Comparison of ENCODE assay signal across 19 cellular contexts in genomic region chr2:233831861-233832260, GRCh38. TPM values are rescaled to one million over a fixed set of nuclear protein-coding genes. Genes with fewer than 3 reads are reported as not detected.
DNase-seq lines count a peak whose midpoint lies in the region; ATAC-seq, FAIRE-seq and TF ChIP-seq lines count a peak whose summit lies in the region.
"Had no signal": no experiment of that assay in that cellular context is flagged by ENCODE, and none has a peak within 500 bp of the region (broad histone marks: within the 10 kb centered on the region; RNA-seq: fewer than 3 reads in every experiment).

No MANE protein-coding gene starts in this region.

- intact Hi-C loops in IMR-90 (cut with micrococcal nuclease) (loop anchor here (1.0 kb wide), 1 partner anchor 383 kb away; no protein-coding TSS in a partner anchor), K562 (cut with micrococcal nuclease) (no loop called here), sigmoid colon (cut with DNase I) (no loop called here)

- 95% methylated on average over 4 of the region's 6 CpGs; no CpG with 5 or more reads in 1 of the 2 experiments for whole genome bisulfite sequencing in IMR-90 (ENCODE audit: extremely low coverage in 2 of 2, insufficient read length in 1 of 2), 2 experiments
- 81% methylated on average over 5 of the region's 6 CpGs for WGBS in K562 (ENCODE audit: insufficient coverage, low coverage, missing lambda C conversion rate)
- WGBS in sigmoid colon, 2 donors = 98% methylated on average over 6 of the region's 6 CpGs

- no peak overlapping the region for H2AK9ac ChIP-seq in IMR-90 (replicated peaks; ENCODE audit: low read depth, low read length, poor library complexity)

- FAIRE-seq in K562 (lab: Jason Lieb, UNC) = no peak
- FAIRE-seq: GM12892, GM19239 had no signal

- TF ChIP-seq POLR2A in IMR-90 (IDR thresholded peaks at IDR 0.05; ENCODE audit: low read depth, low read length) (no peak), K562 (conservative IDR thresholded peaks at IDR 0.05) (no peak), sigmoid colon (IDR thresholded peaks at IDR 0.05) (no peak)

- H3K9me3 ChIP-seq in IMR-90 (ENCODE audit: control insufficient read depth, insufficient read depth, low read length) (no peaks in the 10 kb centered on the region), K562 (replicated peaks; ENCODE audit: control insufficient read depth, insufficient read depth, low read depth, low read length) (no peaks in the 10 kb centered on the region), sigmoid colon (no peaks in the 10 kb centered on the region)
- H3K9me3 ChIP-seq: MG63 had no signal

- TF ChIP-seq RAD21 in IMR-90 (IDR thresholded peaks at IDR 0.05; ENCODE audit: low read length) (no peak), K562 (CRISPR knock-in tag; conservative IDR thresholded peaks at IDR 0.05 in 1 of 2, IDR thresholded peaks at IDR 0.05 in 1 of 2) (no peak)

- H4K8ac ChIP-seq in IMR-90 (ENCODE audit: low read depth in 2 of 2, low read length in 2 of 2) = 0 out of 4 replicates have a peak overlapping the region, but pooled peaks of 1 of the 2 experiments have one; percentile 6

- no peak for TF ChIP-seq CTCF in IMR-90 (conservative IDR thresholded peaks at IDR 0.05; ENCODE audit: low read depth, low read length)
- no peak for TF ChIP-seq CTCF in K562 (IDR thresholded peaks at IDR 0.05 in 2 of 3, conservative IDR thresholded peaks at IDR 0.05 in 1 of 3; ENCODE audit: insufficient read depth in 2 of 3, low read depth in 1 of 3, low read length in 3 of 3)
- TF ChIP-seq CTCF in sigmoid colon (IDR thresholded peaks at IDR 0.05) = no peak

- H2BK15ac ChIP-seq in IMR-90 (ENCODE audit: low read depth, low read length) = no peak overlapping the region

- H3K4me1 ChIP-seq in IMR-90 (ENCODE audit: control insufficient read depth, insufficient read depth, low read length) = peaks cover 3% of the 10 kb centered on the region
- peaks cover 0 to 5% of the 10 kb centered on the region in 2 experiments; a peak in 2 of 5 replicates for H3K4me1 ChIP-seq in K562 (replicated peaks in 1 of 2; ENCODE audit: control insufficient read depth in 2 of 2, insufficient read depth in 2 of 2, low read length in 2 of 2)
- H3K4me1 ChIP-seq in sigmoid colon = no peaks in the 10 kb centered on the region

- H3K4me2 ChIP-seq in IMR-90 (ENCODE audit: low read depth, low read length) = no peak overlapping the region
- no peak overlapping the region for H3K4me2 ChIP-seq in K562 (ENCODE audit: insufficient read depth, low read length)
- H3K4me2 ChIP-seq: KMS-11 had no signal

- H2BK5ac ChIP-seq in IMR-90 (ENCODE audit: low read depth, low read length, poor library complexity, severe bottlenecking) = no peak overlapping the region

- H3K79me1 ChIP-seq in IMR-90 (ENCODE audit: low read depth in 1 of 2, low read length in 2 of 2) = peaks cover 14 to 32% of the 10 kb centered on the region in 2 experiments

- no peak overlapping the region for H2BK120ac ChIP-seq in IMR-90 (ENCODE audit: low read depth, low read length)

- no peak overlapping the region for H3K18ac ChIP-seq in IMR-90 (ENCODE audit: low read depth, low read length)

- H4K20me1 ChIP-seq in IMR-90 (ENCODE audit: insufficient read depth, low read length) (no peaks in the 10 kb centered on the region), K562 (replicated peaks; ENCODE audit: control insufficient read depth, insufficient read depth, low read length) (no peaks in the 10 kb centered on the region; the same call in 1 of the 2 replicates)

- no peak overlapping the region for H4K91ac ChIP-seq in IMR-90 (ENCODE audit: insufficient read depth, low read depth, low read length)

- H3K79me2 ChIP-seq in K562 (ENCODE audit: control insufficient read depth, insufficient read depth, low read length) = no peaks in the 10 kb centered on the region

- DNase-seq in activated T-cell treated with anti-CD3 and anti-CD28 coated beads, Interleukin-2, amount 50 U/mL, for 24 hours = peak; percentile 7
- DNase-seq in activated T-cell treated with anti-CD3 and anti-CD28 coated beads, Interleukin-2, amount 50 U/mL, for 4 hours = no peak
- DNase-seq in IMR-90 = no peak
- DNase-seq in K562 (ENCODE audit: extremely low read depth in 1 of 4, low spot score in 3 of 4) = no peak
- DNase-seq in sigmoid colon = peak; percentile 14
- DNase-seq in DMS 273 (lab: John Stamatoyannopoulos, UW; ENCODE audit: unreplicated experiment) = no peak
- no peak for DNase-seq in SKM-1 treated with dmso at 0.1 percent for 144 hours (lab: John Stamatoyannopoulos, UW; ENCODE audit: unreplicated experiment)
- DNase-seq: DND-41; GDM1; NCI-H1694 treated with DMSO at 0.1 percent for 48 hours; NK-92 treated with Interleukin-12 subunit alpha and Interleukin-12 subunit beta, amount 100 ng/mL, for 24 hours had no signal

- in situ Hi-C loops in IMR-90 (cut with MboI; ENCODE audit: low sequenced_read_pairs) = loop anchor here (25.0 kb wide), 1 partner anchor 370 kb away; no protein-coding TSS in a partner anchor
- in situ Hi-C loops in K562 (cut with MboI) = no loop called here

- no peaks in the 10 kb centered on the region for H3K4me1 Mint-ChIP-seq in activated T-cell treated with anti-CD3 and anti-CD28 coated beads, Interleukin-2, amount 50 U/mL, for 24 hours (ENCODE audit: low read depth)
- no peaks in the 10 kb centered on the region for H3K4me1 Mint-ChIP-seq in activated T-cell treated with anti-CD3 and anti-CD28 coated beads, Interleukin-2, amount 50 U/mL, for 4 hours (ENCODE audit: low read depth)

- H3K4ac ChIP-seq in IMR-90 (ENCODE audit: low read depth, low read length) = no peak overlapping the region

- H2AFZ ChIP-seq in IMR-90 (replicated peaks; ENCODE audit: low read length, poor library complexity) = no peak overlapping the region
- H2AFZ ChIP-seq in K562 (ENCODE audit: low read depth, low read length) = no peak overlapping the region

- H3K27me3 Mint-ChIP-seq in activated T-cell treated with anti-CD3 and anti-CD28 coated beads, Interleukin-2, amount 50 U/mL, for 24 hours = no peaks in the 10 kb centered on the region
- H3K27me3 Mint-ChIP-seq in activated T-cell treated with anti-CD3 and anti-CD28 coated beads, Interleukin-2, amount 50 U/mL, for 4 hours (ENCODE audit: low read depth) = no peaks in the 10 kb centered on the region
- H3K27me3 Mint-ChIP-seq: CD4-positive, alpha-beta T cell had no signal

- ATAC-seq in activated T-cell treated with anti-CD3 and anti-CD28 coated beads, Interleukin-2, amount 50 U/mL, for 4 hours = no peak
- ATAC-seq in IMR-90 (ENCODE audit: low read depth) (no peak), K562 (no peak), GM19463 (IDR thresholded peaks at IDR 0.05; ENCODE audit: unreplicated experiment) (no peak)
- ATAC-seq: Right ventricle myocardium inferior had no signal

- peaks cover 31% of the 10 kb centered on the region for H3K36me3 Mint-ChIP-seq in activated T-cell treated with anti-CD3 and anti-CD28 coated beads, Interleukin-2, amount 50 U/mL, for 24 hours (ENCODE audit: low read depth)
- H3K36me3 Mint-ChIP-seq in activated T-cell treated with anti-CD3 and anti-CD28 coated beads, Interleukin-2, amount 50 U/mL, for 4 hours (ENCODE audit: insufficient read depth) = no peaks in the 10 kb centered on the region

- H3K36me3 ChIP-seq in IMR-90 (ENCODE audit: control insufficient read depth, insufficient read depth, low read length) (no peaks in the 10 kb centered on the region; the same call in 1 of the 2 replicates), K562 (ENCODE audit: control insufficient read depth, insufficient read depth, low read length) (peaks cover 30% of the 10 kb centered on the region; the same call in 2 of the 3 replicates), sigmoid colon (no peaks in the 10 kb centered on the region)

- H3K9me3 Mint-ChIP-seq in activated T-cell treated with anti-CD3 and anti-CD28 coated beads, Interleukin-2, amount 50 U/mL, for 24 hours = no peaks in the 10 kb centered on the region
- no peaks in the 10 kb centered on the region for H3K9me3 Mint-ChIP-seq in activated T-cell treated with anti-CD3 and anti-CD28 coated beads, Interleukin-2, amount 50 U/mL, for 4 hours
- H3K9me3 Mint-ChIP-seq: CD4-positive, alpha-beta T cell had no signal

- H3K9me1 ChIP-seq in IMR-90 (ENCODE audit: insufficient read depth, low read length) = no peaks in the 10 kb centered on the region
- H3K9me1 ChIP-seq in K562 (ENCODE audit: control insufficient read depth, insufficient read depth, low read length) = no peaks in the 10 kb centered on the region

- no TSS peak for BruUV-seq in IMR-90 (replicated peaks; lab: Mats Ljungman, UMichigan)
- BruUV-seq in K562 (replicated peaks; lab: Mats Ljungman, UMichigan) = no TSS peak

- no peak overlapping the region for H3K4me3 Mint-ChIP-seq in activated T-cell treated with anti-CD3 and anti-CD28 coated beads, Interleukin-2, amount 50 U/mL, for 24 hours
- H3K4me3 Mint-ChIP-seq in activated T-cell treated with anti-CD3 and anti-CD28 coated beads, Interleukin-2, amount 50 U/mL, for 4 hours = no peak overlapping the region
- H3K4me3 Mint-ChIP-seq: CD4-positive, alpha-beta T cell had no signal

- H4K5ac ChIP-seq in IMR-90 (ENCODE audit: low read depth, low read length) = no peak overlapping the region

- H3K9ac ChIP-seq in IMR-90 (ENCODE audit: low read depth, low read length) (no peak overlapping the region), K562 (ENCODE audit: insufficient read depth in 1 of 2, low read depth in 2 of 2, low read length in 2 of 2) (no peak overlapping the region)
- H3K9ac ChIP-seq: KMS-11 had no signal

- H3K27me3 ChIP-seq in IMR-90 (ENCODE audit: control insufficient read depth, insufficient read depth, low read length) (no peaks in the 10 kb centered on the region), K562 (ENCODE audit: control insufficient read depth in 2 of 2, insufficient read depth in 2 of 2, low read length in 2 of 2) (no peaks in the 10 kb centered on the region), sigmoid colon (no peaks in the 10 kb centered on the region)
- H3K27me3 ChIP-seq: MG63 had no signal

- no peak overlapping the region for H3K56ac ChIP-seq in IMR-90 (ENCODE audit: extremely low read depth, insufficient read depth, low read length)

- peak overlapping the region; percentile 23; the same call in 1 of the 2 replicates for H2AK5ac ChIP-seq in IMR-90 (ENCODE audit: low read depth, low read length)

- H3K4me3 ChIP-seq in IMR-90 (ENCODE audit: insufficient read depth, low read depth, low read length) (no peak overlapping the region), K562 (no peak overlapping the region), sigmoid colon (no peak overlapping the region)
- H3K4me3 ChIP-seq: MG63 had no signal

- dilution Hi-C loops in IMR-90 (cut with HindIII; ENCODE audit: low sequenced_read_pairs, unreplicated experiment) = no loop called here

- H3K27ac ChIP-seq in IMR-90 (ENCODE audit: insufficient read depth, low read length) (no peak overlapping the region), K562 (ENCODE audit: extremely low read depth, low read depth, low read length) (no peak overlapping the region), sigmoid colon (no peak overlapping the region)
- H3K27ac ChIP-seq: KMS-11 had no signal

- TF ChIP-seq EP300 in K562 (IDR thresholded peaks at IDR 0.05; ENCODE audit: low read length) (no peak), sigmoid colon (IDR thresholded peaks at IDR 0.05) (no peak)

- no peak overlapping the region for H2BK20ac ChIP-seq in IMR-90 (ENCODE audit: low read depth, low read length)

- no peak overlapping the region for H3K23ac ChIP-seq in IMR-90 (ENCODE audit: low read depth, low read length)

- CTCF ChIA-PET in IMR-90 (lab: Yijun Ruan, JAX) = no interaction called here
- CTCF ChIA-PET in K562 (lab: Yijun Ruan, JAX; ENCODE audit: low intra/inter-chr PET ratio) = no interaction called here

- POLR2A ChIA-PET in IMR-90 (lab: Charles Lee; ENCODE audit: unreplicated experiment) (no interaction called here), K562 (lab: Yijun Ruan, JAX) (interaction anchor here (1.1 to 1.3 kb wide), 3 partner anchors 10 to 21 kb away, joined by 4 to 6 read pairs (median 4); no protein-coding TSS in a partner anchor)

- no peak overlapping the region for H3K27ac Mint-ChIP-seq in activated T-cell treated with anti-CD3 and anti-CD28 coated beads, Interleukin-2, amount 50 U/mL, for 24 hours
- H3K27ac Mint-ChIP-seq: CD4-positive, alpha-beta T cell had no signal

- H3K14ac ChIP-seq in IMR-90 (replicated peaks; ENCODE audit: low read depth, low read length) = no peak overlapping the region

RNA-seq across cellular contexts. Expression of gene HJURP, which starts 22.5 kb away (rescaled TPM):
- total RNA-seq in activated T-cell treated with anti-CD3 and anti-CD28 coated beads, Interleukin-2, amount 50 U/mL, for 4 hours = 1 to 10 TPM; 4.3 to 6.2 (median 5.8) TPM
- 22.6 and 24.2 TPM in 2 replicates for total RNA-seq in IMR-90 (2012; rRNA removed)
- polyA plus RNA-seq in IMR-90 (2012; rRNA removed) = 26.5 and 27.1 TPM in 2 replicates
- polyA plus RNA-seq in IMR-90 (2012; cell fraction: cytosol; rRNA removed) = 10.1 and 24.7 TPM in 2 replicates
- 45.6 and 52.0 TPM in 2 replicates for polyA plus RNA-seq in IMR-90 (2012; cell fraction: nucleus; rRNA removed; ENCODE audit: low replicate concordance)
- 96.3 and 133 TPM in 2 replicates for total RNA-seq in K562 (2011; cell fraction: chromatin; rRNA removed; ENCODE audit: low replicate concordance)
- 51.0 and 52.1 TPM in 2 replicates for total RNA-seq in K562 (2011; cell fraction: nucleolus; rRNA removed)
- total RNA-seq in K562 (2011; cell fraction: nucleoplasm; rRNA removed) = 61.4 and 63.7 TPM in 2 replicates
- total RNA-seq in K562 (2014; rRNA removed) = 24.2 and 24.5 TPM in 2 replicates
- 27.8 and 32.5 TPM in 2 replicates for total RNA-seq in K562 (2014; rRNA removed; fragmentation: Illumina TruSeq; extraction: Trizol)
- 27.2 and 28.3 TPM in 2 replicates for total RNA-seq in K562 (2015; rRNA removed; fragmentation: Illumina TruSeq; extraction: Trizol)
- total RNA-seq in K562 (2021) = 43.6 and 46.4 TPM in 2 replicates
- 102 and 106 TPM in 2 replicates for polyA plus RNA-seq in K562 (2011; rRNA removed)
- polyA plus RNA-seq in K562 (2011; cell fraction: cytosol; rRNA removed) = 51.5 and 65.3 TPM in 2 replicates
- polyA plus RNA-seq in K562 (2011; cell fraction: nucleus; rRNA removed) = 192 and 256 TPM in 2 replicates
- polyA plus RNA-seq in K562 (2012) = 29.1 and 33.7 TPM in 2 replicates
- 40.1 and 43.5 TPM in 2 replicates for polyA plus RNA-seq in K562 (2014; fragmentation: Illumina TruSeq; extraction: Trizol)
- polyA plus RNA-seq in K562 (2014; fragmentation: Nextera tagmentation; extraction: Ambion mirVana) = 10 to 100 TPM; 13.8 to 19.1 TPM
- 42.1 and 43.1 TPM in 2 replicates for polyA plus RNA-seq in K562 (2014; rRNA removed)
- polyA minus RNA-seq in K562 (2011; rRNA and poly(A)+ RNA removed) = 79.6 and 109 TPM in 2 replicates
- 42.3 and 61.7 TPM in 2 replicates for polyA minus RNA-seq in K562 (2011; cell fraction: cytosol; rRNA and poly(A)+ RNA removed)
- polyA minus RNA-seq in K562 (2011; cell fraction: nucleus; rRNA and poly(A)+ RNA removed) = 27.7 and 49.7 TPM in 2 replicates
- total RNA-seq in sigmoid colon = 1 to 10 TPM in 2 of 4 donors, under 1 TPM in 2; 0.28 to 2.1 (median 1.0) TPM
- polyA plus RNA-seq in sigmoid colon = 1 to 10 TPM; 1.2 to 9.0 (median 3.0) TPM

RNA-seq across cellular contexts. Expression of gene MROH2A, which starts 53.7 kb away (rescaled TPM):
- not detected for total RNA-seq in activated T-cell treated with anti-CD3 and anti-CD28 coated beads, Interleukin-2, amount 50 U/mL, for 4 hours
- total RNA-seq in IMR-90 (2012; rRNA removed) = not detected in 2 replicates
- polyA plus RNA-seq in IMR-90 (2012; rRNA removed) = not detected in 2 replicates
- not detected in 2 replicates for polyA plus RNA-seq in IMR-90 (2012; cell fraction: cytosol; rRNA removed)
- polyA plus RNA-seq in IMR-90 (2012; cell fraction: nucleus; rRNA removed; ENCODE audit: low replicate concordance) = not detected in 2 replicates
- total RNA-seq in K562 (2011; cell fraction: chromatin; rRNA removed; ENCODE audit: low replicate concordance) = 0.19 and 0.26 TPM in 2 replicates
- total RNA-seq in K562 (2011; cell fraction: nucleolus; rRNA removed) = not detected in 2 replicates
- total RNA-seq in K562 (2011; cell fraction: nucleoplasm; rRNA removed) = not detected in 2 replicates
- total RNA-seq in K562 (2014; rRNA removed) = not detected in 2 replicates
- not detected in 2 replicates for total RNA-seq in K562 (2014; rRNA removed; fragmentation: Illumina TruSeq; extraction: Trizol)
- not detected in 2 replicates for total RNA-seq in K562 (2015; rRNA removed; fragmentation: Illumina TruSeq; extraction: Trizol)
- total RNA-seq in K562 (2021) = not detected in 2 replicates
- not detected in 2 replicates for polyA plus RNA-seq in K562 (2011; rRNA removed)
- polyA plus RNA-seq in K562 (2011; cell fraction: cytosol; rRNA removed) = 0.13 TPM in 1 of 2 replicates, not detected in the other
- polyA plus RNA-seq in K562 (2011; cell fraction: nucleus; rRNA removed) = 0.06 and 0.07 TPM in 2 replicates
- polyA plus RNA-seq in K562 (2012) = 0.06 TPM in 1 of 2 replicates, not detected in the other
- polyA plus RNA-seq in K562 (2014; fragmentation: Illumina TruSeq; extraction: Trizol) = not detected in 2 replicates
- not detected for polyA plus RNA-seq in K562 (2014; fragmentation: Nextera tagmentation; extraction: Ambion mirVana)
- polyA plus RNA-seq in K562 (2014; rRNA removed) = 0.03 TPM in 1 of 2 replicates, not detected in the other
- not detected in 2 replicates for polyA minus RNA-seq in K562 (2011; rRNA and poly(A)+ RNA removed)
- polyA minus RNA-seq in K562 (2011; cell fraction: cytosol; rRNA and poly(A)+ RNA removed) = not detected in 2 replicates
- not detected in 2 replicates for polyA minus RNA-seq in K562 (2011; cell fraction: nucleus; rRNA and poly(A)+ RNA removed)
- not detected for total RNA-seq in sigmoid colon
- polyA plus RNA-seq in sigmoid colon = under 1 TPM in 1 of 3 donors, not detected in 2; 0.06 TPM
- total RNA-seq: A172; CD4-positive, alpha-beta T cell; Right ventricle myocardium inferior had no signal

Comparison
In these comparisons a context has a peak if more than half of its experiments do, and no peak if none do; other contexts are left out.
1. DNase-seq: peak in activated T-cell treated with anti-CD3 and anti-CD28 coated beads, Interleukin-2, amount 50 U/mL, for 24 hours (single experiment) and sigmoid colon (single experiment); none in activated T-cell treated with anti-CD3 and anti-CD28 coated beads, Interleukin-2, amount 50 U/mL, for 4 hours (single experiment), IMR-90 (single experiment), K562 (0 of 4), DMS 273 (single experiment) and SKM-1 treated with dmso at 0.1 percent for 144 hours (single experiment).